ENCODE assay signal across 19 cellular contexts in genomic region chr11:65621460-65621859, GRCh38. TPM values are rescaled to one million over a fixed set of nuclear protein-coding genes. Genes with fewer than 3 reads are reported as not detected.
A peak's percentile ranks its signal among the peaks of the same experiment; 100 is the strongest.
DNase-seq lines count a peak whose midpoint lies in the region; ATAC-seq, FAIRE-seq and TF ChIP-seq lines count a peak whose summit lies in the region.
"Had no signal": no experiment of that assay in that cellular context is flagged by ENCODE, and none has a peak within 500 bp of the region (broad histone marks: within the 10 kb centered on the region; RNA-seq: fewer than 3 reads in every experiment).

No MANE protein-coding gene starts in this region.

- H3K4me1 Mint-ChIP-seq in T-helper 2 cell treated with Interferon-gamma antibody and Interleukin-4, amounts not matched to agents 5 μg/mL and 100 μg/mL, for 36 hours (ENCODE audit: low read depth): peaks cover 6% of the 10 kb centered on the region
- H3K4me1 Mint-ChIP-seq in activated B cell treated with CpG ODN at 0.5 μM for 24 hours (peaks cover 26% of the 10 kb centered on the region), nephron progenitor cell (peaks cover 6% of the 10 kb centered on the region)

- H3K36me3 ChIP-seq in kidney (ENCODE audit: control insufficient read depth in 1 of 2, insufficient read depth in 2 of 2, low read length in 2 of 2): peaks cover 12 to 13% of the 10 kb centered on the region in 2 donors

- POLR2A ChIA-PET in activated B cell treated with CpG ODN at 0.5 μM for 24 hours (lab: Charles Lee): interaction anchor here (0.6 to 1.2 kb wide), 2 partner anchors 23 to 113 kb away, joined by 4 to 8 read pairs; no protein-coding TSS in a partner anchor

- H3K9me3 Mint-ChIP-seq in T-helper 2 cell treated with Interferon-gamma antibody and Interleukin-4, amounts not matched to agents 5 μg/mL and 100 μg/mL, for 36 hours: no peaks in the 10 kb centered on the region
- H3K9me3 Mint-ChIP-seq in activated B cell treated with CpG ODN at 0.5 μM for 24 hours: no peaks in the 10 kb centered on the region
- H3K9me3 Mint-ChIP-seq in nephron progenitor cell: no peaks in the 10 kb centered on the region
- H3K9me3 Mint-ChIP-seq: H9 had no signal

- peaks cover 45% of the 10 kb centered on the region for H3K36me3 Mint-ChIP-seq in T-helper 2 cell treated with Interferon-gamma antibody and Interleukin-4, amounts not matched to agents 5 μg/mL and 100 μg/mL, for 36 hours (ENCODE audit: low read depth)
- H3K36me3 Mint-ChIP-seq in activated B cell treated with CpG ODN at 0.5 μM for 24 hours (ENCODE audit: low read depth): peaks cover 81% of the 10 kb centered on the region
- peaks cover 13% of the 10 kb centered on the region for H3K36me3 Mint-ChIP-seq in nephron progenitor cell (ENCODE audit: low read depth)

- no peak for TF ChIP-seq CTCF in activated B cell treated with CpG ODN at 0.5 μM for 24 hours (IDR thresholded peaks at IDR 0.05)
- no peak for TF ChIP-seq CTCF in nephron progenitor cell (IDR thresholded peaks at IDR 0.05)
- no peak for TF ChIP-seq CTCF in kidney (IDR thresholded peaks at IDR 0.05; ENCODE audit: borderline replicate concordance, extremely low read depth, insufficient read depth)

- H3K9me3 ChIP-seq in kidney (ENCODE audit: control insufficient read depth in 1 of 2, low read length in 2 of 2): no peaks in the 10 kb centered on the region
- H3K9me3 ChIP-seq: Caco-2, MG63 had no signal

- no peak for FAIRE-seq in kidney (lab: Jason Lieb, UNC)

- no peak for DNase-seq in T-helper 2 cell treated with Interferon-gamma antibody and Interleukin-4, amounts not matched to agents 5 μg/mL and 100 μg/mL, for 36 hours (ENCODE audit: low spot score)
- no peak for DNase-seq in T-helper 2 cell
- DNase-seq in activated B cell treated with CpG ODN at 0.5 μM for 24 hours: no peak
- DNase-seq in nephron progenitor cell: no peak
- no peak for DNase-seq in NCI-H146 (lab: John Stamatoyannopoulos, UW)
- no peak for DNase-seq in kidney
- DNase-seq: Caco-2; CD4-positive, CD25-positive, alpha-beta regulatory T cell; H9; Karpas-422; MG63; NCI-H1092 treated with DMSO at 0.1 percent for 48 hours; NCI-H1694; NCI-H510A treated with DMSO at 0.1 percent for 48 hours had no signal

- no peak overlapping the region for H3K9ac ChIP-seq in kidney (ENCODE audit: low read length in 2 of 2)

- intact Hi-C loops in activated B cell treated with CpG ODN at 0.5 μM for 24 hours (cut with micrococcal nuclease) (no loop called here), kidney (cut with DNase I) (no loop called here)

- H3K27ac Mint-ChIP-seq in T-helper 2 cell treated with Interferon-gamma antibody and Interleukin-4, amounts not matched to agents 5 μg/mL and 100 μg/mL, for 36 hours: peak overlapping the region; percentile 6
- H3K27ac Mint-ChIP-seq in activated B cell treated with CpG ODN at 0.5 μM for 24 hours: peak overlapping the region; percentile 65
- H3K27ac Mint-ChIP-seq in nephron progenitor cell: peak overlapping the region; percentile 83
- H3K27ac Mint-ChIP-seq: B cell had no signal

- H3K4me3 Mint-ChIP-seq in T-helper 2 cell treated with Interferon-gamma antibody and Interleukin-4, amounts not matched to agents 5 μg/mL and 100 μg/mL, for 36 hours: no peak overlapping the region
- H3K4me3 Mint-ChIP-seq in activated B cell treated with CpG ODN at 0.5 μM for 24 hours (no peak overlapping the region), nephron progenitor cell (no peak overlapping the region)
- H3K4me3 Mint-ChIP-seq: B cell, H9 had no signal

- H3K4me3 ChIP-seq in kidney (ENCODE audit: low read length in 2 of 2): no peak overlapping the region
- H3K4me3 ChIP-seq: MG63 had no signal

- no peak overlapping the region for H3K27ac ChIP-seq in kidney (ENCODE audit: low read depth in 2 of 2, low read length in 2 of 2)
- H3K27ac ChIP-seq: 22Rv1 had no signal

- ATAC-seq in activated B cell treated with CpG ODN at 0.5 μM for 24 hours (ENCODE audit: low read depth): no peak
- ATAC-seq: Panc1, Right ventricle myocardium inferior had no signal

- no peaks in the 10 kb centered on the region for H3K27me3 Mint-ChIP-seq in T-helper 2 cell treated with Interferon-gamma antibody and Interleukin-4, amounts not matched to agents 5 μg/mL and 100 μg/mL, for 36 hours (ENCODE audit: low read depth)
- H3K27me3 Mint-ChIP-seq in activated B cell treated with CpG ODN at 0.5 μM for 24 hours: no peaks in the 10 kb centered on the region
- no peaks in the 10 kb centered on the region for H3K27me3 Mint-ChIP-seq in nephron progenitor cell (ENCODE audit: low read depth, poor library complexity)
- H3K27me3 Mint-ChIP-seq: B cell had no signal

- CTCF ChIA-PET in activated B cell treated with CpG ODN at 0.5 μM for 24 hours (lab: Charles Lee): no interaction called here

- peaks cover 0 to 11% of the 10 kb centered on the region in 2 donors for H3K4me1 ChIP-seq in kidney (ENCODE audit: control insufficient read depth in 1 of 2, insufficient read depth in 1 of 2, low read depth in 1 of 2, low read length in 2 of 2)

RNA-seq across cellular contexts. Expression of gene PCNX3, which starts 5.9 kb away (rescaled TPM):
- total RNA-seq in activated B cell treated with CpG ODN at 0.5 μM for 24 hours: 45.3 and 51.4 TPM in 2 replicates
- 44.4 TPM for total RNA-seq in kidney
- polyA plus RNA-seq in kidney (ENCODE audit: insufficient read depth, low read depth, low replicate concordance): 13.6 TPM

RNA-seq across cellular contexts. Expression of gene MAP3K11, which starts 7.4 kb away (rescaled TPM):
- total RNA-seq in activated B cell treated with CpG ODN at 0.5 μM for 24 hours (72.1 and 89.6 TPM in 2 replicates), kidney (89.1 TPM)
- 55.7 TPM for polyA plus RNA-seq in kidney (ENCODE audit: insufficient read depth, low read depth, low replicate concordance)

RNA-seq across cellular contexts. Expression of gene SIPA1, which starts 16.4 kb away (rescaled TPM):
- total RNA-seq in activated B cell treated with CpG ODN at 0.5 μM for 24 hours (236 and 252 TPM in 2 replicates), kidney (71.0 TPM)
- polyA plus RNA-seq in kidney (ENCODE audit: insufficient read depth, low read depth, low replicate concordance): 46.4 TPM

RNA-seq across cellular contexts. Expression of gene KCNK7, which starts 25.9 kb away (rescaled TPM):
- total RNA-seq in activated B cell treated with CpG ODN at 0.5 μM for 24 hours: 1.0 and 1.1 TPM in 2 replicates
- total RNA-seq in kidney: 0.25 TPM
- polyA plus RNA-seq in kidney (ENCODE audit: insufficient read depth, low read depth, low replicate concordance): not detected
- polyA plus RNA-seq: AG04450 had no signal

RNA-seq across cellular contexts. Expression of gene RELA, which starts 41.3 kb away (rescaled TPM):
- 110 and 119 TPM in 2 replicates for total RNA-seq in activated B cell treated with CpG ODN at 0.5 μM for 24 hours
- 81.6 TPM for total RNA-seq in kidney
- 34.8 TPM for polyA plus RNA-seq in kidney (ENCODE audit: insufficient read depth, low read depth, low replicate concordance)

Comparison
In these comparisons a context has a peak if more than half of its experiments do, and no peak if none do; other contexts are left out.
1. H3K27ac Mint-ChIP-seq: peak in every context shown above with its lines; median percentile 83 in nephron progenitor cell; 65 in activated B cell treated with CpG ODN at 0.5 μM for 24 hours; 6 in T-helper 2 cell treated with Interferon-gamma antibody and Interleukin-4, amounts not matched to agents 5 μg/mL and 100 μg/mL, for 36 hours.